8 cellular contexts compared by ENCODE assay signal in the genomic region with DNA sequence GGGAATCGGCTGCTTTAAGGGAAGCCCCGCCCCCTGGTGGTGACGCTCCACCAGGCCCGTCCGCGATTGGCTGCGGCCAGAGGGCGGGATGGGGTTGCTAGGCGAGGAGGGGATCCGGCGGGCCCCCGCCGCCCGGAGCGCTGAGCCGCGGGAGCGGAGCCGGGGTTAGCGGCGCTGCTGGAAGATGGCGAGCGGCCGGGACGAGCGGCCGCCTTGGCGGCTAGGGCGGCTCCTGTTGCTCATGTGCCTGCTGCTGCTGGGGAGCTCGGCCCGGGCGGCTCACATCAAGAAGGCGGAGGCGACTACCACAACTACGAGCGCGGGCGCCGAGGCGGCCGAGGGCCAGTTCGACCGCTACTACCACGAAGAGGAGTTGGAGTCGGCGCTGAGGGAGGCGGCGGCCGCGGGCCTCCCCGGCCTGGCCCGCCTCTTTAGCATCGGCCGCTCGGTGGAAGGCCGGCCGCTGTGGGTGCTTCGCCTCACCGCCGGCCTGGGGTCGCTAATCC. TPM values are rescaled to one million over a fixed set of nuclear protein-coding genes. Genes with fewer than 3 reads are reported as not detected.
A peak's percentile ranks its signal among the peaks of the same experiment; 100 is the strongest.
DNase-seq lines count a peak whose midpoint lies in the region; ATAC-seq and TF ChIP-seq lines count a peak whose summit lies in the region.

TSS of gene CPD (plus strand) at position 131 of the 506 bp plus-strand sequence. CDS start at position 185, 54 bp downstream.

- H3K9me3 Mint-ChIP-seq in dendritic cell treated with granulocyte-macrophage colony-stimulating factor and Interleukin-4, amounts not matched to agents 40 ng/mL and 50 ng/mL, for 4 days, result no peaks in the 10 kb centered on the region

- ATAC-seq in GM19328 (IDR thresholded peaks at IDR 0.05; ENCODE audit: unreplicated experiment), result peak; percentile 81
- peak; percentile 72 for ATAC-seq in HG03558 (IDR thresholded peaks at IDR 0.05; ENCODE audit: extremely low read depth, unreplicated experiment)
- peak; percentile 96 for ATAC-seq in left lung

- peak within 1 kb of the TSS; percentile 74 to 90 (median 83) for H3K9ac ChIP-seq in BLaER1 treated with 17β-estradiol and CSF1 and Interleukin-3, amounts not matched to agents 10 nM and 100 nM

- peaks cover 8% of the 10 kb centered on the region for H3K27me3 Mint-ChIP-seq in dendritic cell treated with granulocyte-macrophage colony-stimulating factor and Interleukin-4, amounts not matched to agents 40 ng/mL and 50 ng/mL, for 4 days

- H3K4me1 Mint-ChIP-seq in dendritic cell treated with granulocyte-macrophage colony-stimulating factor and Interleukin-4, amounts not matched to agents 40 ng/mL and 50 ng/mL, for 4 days (ENCODE audit: low read depth), result peaks cover 48% of the 10 kb centered on the region

- TF ChIP-seq CTCF in left lung (IDR thresholded peaks at IDR 0.05), result peak in 1 of 2 donors; percentile 21

- H3K27me3 ChIP-seq in BLaER1 treated with 17β-estradiol and CSF1 and Interleukin-3, amounts not matched to agents 10 nM and 100 nM, result peaks cover 15 to 46% (median 28%) of the 10 kb centered on the region in 11 experiments
- H3K27me3 ChIP-seq in left lung, result no peaks in the 10 kb centered on the region

- H3K36me3 ChIP-seq in BLaER1 treated with 17β-estradiol and CSF1 and Interleukin-3, amounts not matched to agents 10 nM and 100 nM, result no peaks in the 10 kb centered on the region
- no peaks in the 10 kb centered on the region for H3K36me3 ChIP-seq in left lung

- H3K27ac ChIP-seq in BLaER1 treated with 17β-estradiol and CSF1 and Interleukin-3, amounts not matched to agents 10 nM and 100 nM, result peak within 1 kb of the TSS; percentile 41 to 77 (median 65)
- H3K27ac ChIP-seq in left lung, result peak within 1 kb of the TSS; percentile 91 to 93

- peak; percentile 92 for DNase-seq in NCI-H748 treated with DMSO at 0.1 percent for 48 hours (lab: John Stamatoyannopoulos, UW)
- DNase-seq in activated CD4-positive, alpha-beta T cell treated with anti-CD3 and anti-CD28 coated beads, Interleukin-2, amount 50 U/mL, for 24 hours (ENCODE audit: low read depth in 1 of 2, low spot score in 1 of 2), result peak; percentile 97
- peak; percentile 97 for DNase-seq in left lung
- DNase-seq in stimulated activated CD4-positive, alpha-beta T cell treated with anti-CD3 and anti-CD28 coated beads, Interleukin-2, amount 100 ng/mL, for 4 hours (ENCODE audit: low read depth), result peak; percentile 96

- H3K9me3 ChIP-seq in BLaER1 treated with 17β-estradiol and CSF1 and Interleukin-3, amounts not matched to agents 10 nM and 100 nM (replicated peaks in 1 of 11), result no peaks in the 10 kb centered on the region
- no peaks in the 10 kb centered on the region for H3K9me3 ChIP-seq in left lung

- H3K27ac Mint-ChIP-seq in dendritic cell treated with granulocyte-macrophage colony-stimulating factor and Interleukin-4, amounts not matched to agents 40 ng/mL and 50 ng/mL, for 4 days, result peak within 1 kb of the TSS; percentile 55

- peak within 1 kb of the TSS; percentile 78 to 95 (median 86) for H3K4me3 ChIP-seq in BLaER1 treated with 17β-estradiol and CSF1 and Interleukin-3, amounts not matched to agents 10 nM and 100 nM
- H3K4me3 ChIP-seq in left lung, result peak within 1 kb of the TSS; percentile 79 to 97

- peaks cover 12 to 40% (median 23%) of the 10 kb centered on the region in 11 experiments; a peak in 20 of 22 replicates for H4K20me1 ChIP-seq in BLaER1 treated with 17β-estradiol and CSF1 and Interleukin-3, amounts not matched to agents 10 nM and 100 nM

- H3K4me2 ChIP-seq in BLaER1 treated with 17β-estradiol and CSF1 and Interleukin-3, amounts not matched to agents 10 nM and 100 nM, result peak within 1 kb of the TSS; percentile 91 to 98 (median 95)

- intact Hi-C loops in dendritic cell treated with granulocyte-macrophage colony-stimulating factor and Interleukin-4, amounts not matched to agents 40 ng/mL and 50 ng/mL, for 4 days (cut with micrococcal nuclease), result loop anchor here (2.0 to 5.0 kb wide), 2 partner anchors 37 to 262 kb away; partner anchors contain the start of gene NSRP1
- intact Hi-C loops in left lung (cut with DNase I), result no loop called here

- peak within 1 kb of the TSS; percentile 79 for H3K4me3 Mint-ChIP-seq in dendritic cell treated with granulocyte-macrophage colony-stimulating factor and Interleukin-4, amounts not matched to agents 40 ng/mL and 50 ng/mL, for 4 days

- H3K4me1 ChIP-seq in BLaER1 treated with 17β-estradiol and CSF1 and Interleukin-3, amounts not matched to agents 10 nM and 100 nM, result peaks cover 25 to 42% (median 37%) of the 10 kb centered on the region in 10 experiments
- H3K4me1 ChIP-seq in left lung, result peaks cover 4 to 63% of the 10 kb centered on the region in 2 donors

- H3K36me3 Mint-ChIP-seq in dendritic cell treated with granulocyte-macrophage colony-stimulating factor and Interleukin-4, amounts not matched to agents 40 ng/mL and 50 ng/mL, for 4 days (ENCODE audit: low read depth), result peaks cover 10% of the 10 kb centered on the region

RNA-seq across cellular contexts. Expression of gene CPD, which starts in this region (rescaled TPM):
- total RNA-seq in left lung, result 100 to 1,000 TPM in 1 of 2 donors, 10 to 100 TPM in 1; 74.4 to 124 TPM

Comparison
In these comparisons a context has a peak if more than half of its experiments do, and no peak if none do; other contexts are left out.
1. Peak in every context shown above with its lines: DNase-seq, ATAC-seq, H3K4me3 ChIP-seq and H3K27ac ChIP-seq.